Comparison of ENCODE assay signal across 8 cellular contexts in the genomic region with DNA sequence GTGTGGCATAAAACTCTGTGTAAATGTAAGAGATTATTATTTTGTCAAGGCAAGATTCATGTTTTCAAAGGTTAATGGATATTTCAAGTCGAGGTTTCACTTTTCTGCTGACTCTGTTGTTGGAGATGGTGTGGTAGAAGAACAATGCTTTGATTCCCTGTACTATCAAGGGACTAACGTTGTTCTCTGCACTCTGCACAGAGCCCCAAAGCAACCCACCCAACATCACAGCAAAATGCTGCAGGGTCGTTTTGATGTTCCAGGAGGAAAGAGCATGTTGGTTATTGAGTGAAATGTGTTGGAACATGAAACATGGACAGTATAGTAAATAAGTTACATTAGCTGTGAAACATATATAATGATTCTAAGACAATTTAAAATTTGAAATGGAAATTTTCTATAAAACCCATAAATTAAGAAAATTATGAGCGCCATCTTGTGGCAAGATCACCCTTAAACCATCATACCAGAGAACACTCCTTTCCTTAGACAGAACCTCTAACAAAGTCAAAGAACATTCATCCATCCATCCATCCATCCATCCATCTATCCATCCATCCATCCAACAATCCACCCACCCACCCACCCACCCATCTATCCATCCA.
DNase-seq lines count a peak whose midpoint lies in the region; ATAC-seq and FAIRE-seq lines count a peak whose summit lies in the region.

No MANE protein-coding gene starts in this region.

- DNase-seq in COLO829 (ENCODE audit: low spot score) = peak; percentile 61
- DNase-seq in HCEC 1CT = peak; percentile 19
- DNase-seq in SW480 (ENCODE audit: low spot score) = peak; percentile 16
- DNase-seq in left ventricle myocardium superior = no peak
- no peak for DNase-seq in medulla oblongata (ENCODE audit: extremely low spot score)
- no peak for DNase-seq in GM19239 (ENCODE audit: insufficient read length, low spot score)

- no peaks in the 10 kb centered on the region for H3K36me3 Mint-ChIP-seq in stimulated activated memory B cell treated with anti-CD40 and anti-IgM and Interleukin-4, amounts not matched to agents 10 μg/mL and 1 μg/mL and 100 μg/mL, for 72 hours

- H3K4me1 Mint-ChIP-seq in stimulated activated memory B cell treated with anti-CD40 and anti-IgM and Interleukin-4, amounts not matched to agents 10 μg/mL and 1 μg/mL and 100 μg/mL, for 72 hours = no peaks in the 10 kb centered on the region

- intact Hi-C loops in left ventricle myocardium superior (cut with micrococcal nuclease) = loop anchor here (10.0 kb wide), 1 partner anchor 227 kb away; no protein-coding TSS in a partner anchor

- ATAC-seq in left ventricle myocardium superior (peak; percentile 43), GM21529 (IDR thresholded peaks at IDR 0.05; ENCODE audit: unreplicated experiment) (no peak)
- ATAC-seq in stimulated activated memory B cell treated with anti-CD40 and anti-IgM and Interleukin-4, amounts not matched to agents 10 μg/mL and 1 μg/mL and 100 μg/mL, for 72 hours = no peak

- no peak overlapping the region for H3K4me3 Mint-ChIP-seq in stimulated activated memory B cell treated with anti-CD40 and anti-IgM and Interleukin-4, amounts not matched to agents 10 μg/mL and 1 μg/mL and 100 μg/mL, for 72 hours

- no peaks in the 10 kb centered on the region for H3K27me3 Mint-ChIP-seq in stimulated activated memory B cell treated with anti-CD40 and anti-IgM and Interleukin-4, amounts not matched to agents 10 μg/mL and 1 μg/mL and 100 μg/mL, for 72 hours

- no peak overlapping the region for H3K27ac Mint-ChIP-seq in stimulated activated memory B cell treated with anti-CD40 and anti-IgM and Interleukin-4, amounts not matched to agents 10 μg/mL and 1 μg/mL and 100 μg/mL, for 72 hours

- no peaks in the 10 kb centered on the region for H3K9me3 Mint-ChIP-seq in stimulated activated memory B cell treated with anti-CD40 and anti-IgM and Interleukin-4, amounts not matched to agents 10 μg/mL and 1 μg/mL and 100 μg/mL, for 72 hours

- FAIRE-seq in GM19239 (lab: Jason Lieb, UNC) = no peak

Comparison
In these comparisons a context has a peak if more than half of its experiments do, and no peak if none do; other contexts are left out.
1. DNase-seq: peak in COLO829 (single experiment), HCEC 1CT (single experiment) and SW480 (single experiment); none in left ventricle myocardium superior (single experiment), medulla oblongata (single experiment) and GM19239 (single experiment).